Comparison of ENCODE assay signal across 21 cellular contexts in the genomic region with DNA sequence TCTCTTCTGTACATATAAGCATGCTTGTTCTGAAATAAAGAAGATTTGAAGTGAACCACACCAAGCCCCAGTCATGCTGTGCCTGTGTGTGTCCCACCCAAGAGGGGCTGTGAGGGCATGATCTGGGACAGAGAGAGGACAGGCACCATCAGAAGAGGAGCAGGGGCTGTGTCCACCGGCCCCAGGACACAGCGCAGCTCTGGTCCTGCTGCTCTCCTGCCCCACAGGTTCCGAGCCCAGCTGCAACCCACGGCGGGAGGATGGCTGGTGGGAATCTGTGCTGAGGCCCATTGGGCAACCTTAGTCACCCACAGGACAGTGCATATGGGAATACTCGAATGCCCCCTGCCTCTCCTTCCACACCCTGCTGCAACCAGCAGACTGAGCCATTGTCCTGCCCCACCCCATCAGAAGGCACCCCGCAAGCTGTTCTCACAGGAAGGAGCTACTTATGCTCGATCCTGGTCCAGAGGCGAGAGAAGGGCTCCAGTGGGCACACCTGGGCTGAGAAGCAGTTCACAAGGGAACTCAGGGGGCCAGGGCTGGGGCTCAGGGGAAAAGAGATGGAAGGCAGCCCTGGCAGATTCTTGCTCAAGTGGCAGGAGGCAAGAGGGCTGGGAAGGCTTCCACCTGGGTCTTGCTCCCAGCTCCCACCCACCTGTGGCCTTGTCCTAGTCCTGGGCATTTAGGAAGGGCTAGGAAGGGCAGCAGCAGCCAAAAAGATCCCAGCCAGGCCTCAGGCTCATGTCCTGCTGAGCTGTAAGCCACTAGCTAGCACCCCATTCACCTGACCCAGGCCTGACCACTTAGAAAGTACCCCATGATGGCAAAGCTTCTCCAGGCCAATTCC. TPM values are rescaled to one million over a fixed set of nuclear protein-coding genes. Genes with fewer than 3 reads are reported as not detected.
"Had no signal": no experiment of that assay in that cellular context is flagged by ENCODE, and none has a peak within 500 bp of the region (broad histone marks: within the 10 kb centered on the region; RNA-seq: fewer than 3 reads in every experiment).

No MANE protein-coding gene starts in this region.

- H3K4me1 Mint-ChIP-seq: activated CD4-positive, alpha-beta T cell treated with anti-CD3 and anti-CD28 coated beads, Interleukin-2, amount 10 ng/mL, durations not matched to agents 24 days and 14 days had no signal

- H3K9me3 Mint-ChIP-seq: activated CD4-positive, alpha-beta T cell treated with anti-CD3 and anti-CD28 coated beads, Interleukin-2, amount 10 ng/mL, durations not matched to agents 24 days and 14 days; activated naive CD4-positive, alpha-beta T cell treated with anti-CD3 and anti-CD28 coated beads for 36 hours; activated T-cell treated with anti-CD3 and anti-CD28 coated beads, Interleukin-2, amount 50 U/mL, for 24 hours had no signal

- FAIRE-seq: urothelium cell line had no signal

- DNase-seq: activated CD4-positive, alpha-beta T cell treated with anti-CD3 and anti-CD28 coated beads, Interleukin-2, amount 10 ng/mL, durations not matched to agents 24 days and 14 days; activated CD8-positive, alpha-beta T cell treated with anti-CD3 and anti-CD28 coated beads, Interleukin-2, amount 10 ng/mL, durations not matched to agents 7 days and 5 days; activated naive CD4-positive, alpha-beta T cell treated with anti-CD3 and anti-CD28 coated beads for 36 hours; activated T-cell treated with anti-CD3 and anti-CD28 coated beads, Interleukin-2, amount 50 U/mL, for 24 hours; brain microvascular endothelial cell; cortex of kidney; effector CD4-positive, alpha-beta T cell; hypothalamus; islet precursor cell; stimulated activated CD8-positive, alpha-beta memory T cell treated with anti-CD3 and anti-CD28 coated beads, Interleukin-4, amount 100 ng/mL, for 48 hours; stimulated activated naive CD4-positive, alpha-beta T cell treated with Interleukin-2 at 50 U/mL for 16 hours; T-helper 1 cell; T1000 had no signal

- H3K4me3 ChIP-seq: psoas muscle, right lobe of liver, tibial nerve had no signal

- H3K27me3 Mint-ChIP-seq: activated T-cell treated with anti-CD3 and anti-CD28 coated beads, Interleukin-2, amount 50 U/mL, for 24 hours had no signal

- H3K9me3 ChIP-seq: psoas muscle, right lobe of liver, tibial nerve had no signal

- H3K27me3 ChIP-seq: brain microvascular endothelial cell, right lobe of liver, tibial nerve had no signal

- H3K36me3 ChIP-seq: brain microvascular endothelial cell, right lobe of liver, tibial nerve had no signal

- H3K4me3 Mint-ChIP-seq: activated CD4-positive, alpha-beta T cell treated with anti-CD3 and anti-CD28 coated beads, Interleukin-2, amount 10 ng/mL, durations not matched to agents 24 days and 14 days; activated CD8-positive, alpha-beta T cell treated with anti-CD3 and anti-CD28 coated beads, Interleukin-2, amount 10 ng/mL, durations not matched to agents 7 days and 5 days; activated naive CD4-positive, alpha-beta T cell treated with anti-CD3 and anti-CD28 coated beads for 36 hours; activated T-cell treated with anti-CD3 and anti-CD28 coated beads, Interleukin-2, amount 50 U/mL, for 24 hours had no signal

- ATAC-seq: activated CD8-positive, alpha-beta T cell treated with anti-CD3 and anti-CD28 coated beads, Interleukin-2, amount 10 ng/mL, durations not matched to agents 7 days and 5 days; left lobe of liver; right lobe of liver had no signal

- H3K4me1 ChIP-seq: right lobe of liver, tibial nerve had no signal

- H3K27ac ChIP-seq: brain microvascular endothelial cell, psoas muscle, right lobe of liver, tibial nerve had no signal

- H3K27ac Mint-ChIP-seq: activated CD4-positive, alpha-beta T cell treated with anti-CD3 and anti-CD28 coated beads, Interleukin-2, amount 10 ng/mL, durations not matched to agents 24 days and 14 days; activated CD8-positive, alpha-beta T cell treated with anti-CD3 and anti-CD28 coated beads, Interleukin-2, amount 10 ng/mL, durations not matched to agents 7 days and 5 days; activated naive CD4-positive, alpha-beta T cell treated with anti-CD3 and anti-CD28 coated beads for 36 hours; activated T-cell treated with anti-CD3 and anti-CD28 coated beads, Interleukin-2, amount 50 U/mL, for 24 hours had no signal

RNA-seq across cellular contexts. Expression of gene LDB3, which starts 31.9 kb away (rescaled TPM):
- total RNA-seq: activated CD4-positive, alpha-beta T cell treated with anti-CD3 and anti-CD28 coated beads, Interleukin-2, amount 10 ng/mL, durations not matched to agents 24 days and 14 days; mononuclear cell had no signal

RNA-seq across cellular contexts. Expression of gene OPN4, which starts 45.9 kb away (rescaled TPM):
- total RNA-seq: activated CD4-positive, alpha-beta T cell treated with anti-CD3 and anti-CD28 coated beads, Interleukin-2, amount 10 ng/mL, durations not matched to agents 24 days and 14 days; activated CD8-positive, alpha-beta T cell treated with anti-CD3 and anti-CD28 coated beads, Interleukin-2, amount 10 ng/mL, durations not matched to agents 7 days and 5 days; activated naive CD4-positive, alpha-beta T cell treated with anti-CD3 and anti-CD28 coated beads for 36 hours; left lobe of liver; mononuclear cell; osteocyte; right lobe of liver had no signal
- polyA plus RNA-seq: neural cell had no signal
